ENCODE assay signal across 1 cellular context in genomic region chr14:60184597-60185555, GRCh38.
TF ChIP-seq lines count a peak whose summit lies in the region.

No MANE protein-coding gene starts in this region.

TF ChIP-seq in GM23338, 12 proteins besides CTCF, POLR2A, EP300 and RAD21 (continued from another document):
- TF ChIP-seq ZNF462 (CRISPR knock-in tag; IDR thresholded peaks at IDR 0.05) (no peak), ZNF114 (CRISPR knock-in tag; IDR thresholded peaks at IDR 0.05) (no peak), STAT1 (IDR thresholded peaks at IDR 0.05; ENCODE audit: unreplicated experiment) (no peak)
